In genomic region chr4:98601719-98602118, GRCh38 we compare ENCODE assay signal across 10 cellular contexts. TPM values are rescaled to one million over a fixed set of nuclear protein-coding genes. Genes with fewer than 3 reads are reported as not detected.
DNase-seq lines count a peak whose midpoint lies in the region; ATAC-seq and TF ChIP-seq lines count a peak whose summit lies in the region.
"Had no signal": no experiment of that assay in that cellular context is flagged by ENCODE, and none has a peak within 500 bp of the region (broad histone marks: within the 10 kb centered on the region; RNA-seq: fewer than 3 reads in every experiment).

No MANE protein-coding gene starts in this region.

- 46% methylated on average over 3 of the region's 3 CpGs for WGBS in mammary epithelial cell (ENCODE audit: low coverage, missing lambda C conversion rate)

- peaks cover 27% of the 10 kb centered on the region for H3K9me3 Mint-ChIP-seq in type B pancreatic cell
- peaks cover 21% of the 10 kb centered on the region for H3K9me3 Mint-ChIP-seq in mesothelial cell of epicardium

- H3K27ac Mint-ChIP-seq in type B pancreatic cell (peak overlapping the region; percentile 19), mesothelial cell of epicardium (no peak overlapping the region)

- H3K27ac ChIP-seq in mammary epithelial cell (ENCODE audit: insufficient read depth, low read depth, low read length): no peak overlapping the region

- H3K4me1 ChIP-seq in mammary epithelial cell (ENCODE audit: insufficient read depth, low read length): peaks cover 11% of the 10 kb centered on the region

- H2AFZ ChIP-seq in mammary epithelial cell (ENCODE audit: low read depth, low read length): no peak overlapping the region

- peak; percentile 15 to 24 (median 22) for DNase-seq in stimulated activated CD4-positive, alpha-beta T cell treated with anti-CD3 and anti-CD28 coated beads, Interleukin-12 subunit alpha, Interleukin-12 subunit beta, amount 100 ng/mL, for 48 hours (ENCODE audit: low read depth in 2 of 3, low spot score in 1 of 3)
- DNase-seq in stimulated activated CD4-positive, alpha-beta T cell treated with anti-CD3 and anti-CD28 coated beads, Interleukin-12 subunit alpha, Interleukin-12 subunit beta, amount 100 ng/mL, for 4 hours: no peak
- DNase-seq in mammary epithelial cell (peak; percentile 71), type B pancreatic cell (ENCODE audit: extremely low spot score, unreplicated experiment) (no peak), mesothelial cell of epicardium (ENCODE audit: low spot score in 2 of 2, unreplicated experiment in 2 of 2) (no peak), NCI-H526 treated with DMSO at 0.1 percent for 48 hours (lab: John Stamatoyannopoulos, UW) (no peak)
- no peak for DNase-seq in NK-92 treated with Interleukin-12 subunit alpha and Interleukin-12 subunit beta, amount 100 ng/mL, for 24 hours (lab: John Stamatoyannopoulos, UW)
- DNase-seq: left ventricle myocardium superior, NCI-H1092 had no signal

- H3K4me3 ChIP-seq in mammary epithelial cell (replicated peaks in 1 of 3; ENCODE audit: insufficient read depth in 1 of 3, low read depth in 2 of 3, low read length in 3 of 3): no peak overlapping the region

- peaks cover 6% of the 10 kb centered on the region for H3K9me3 ChIP-seq in mammary epithelial cell (replicated peaks; ENCODE audit: insufficient read depth, low read length)

- peaks cover 16% of the 10 kb centered on the region for H3K4me1 Mint-ChIP-seq in type B pancreatic cell (ENCODE audit: unreplicated experiment)
- H3K4me1 Mint-ChIP-seq in mesothelial cell of epicardium: peaks cover 10% of the 10 kb centered on the region

- no peak overlapping the region for H3K4me2 ChIP-seq in mammary epithelial cell (ENCODE audit: insufficient read depth, low read depth, low read length)

- H3K36me3 Mint-ChIP-seq in type B pancreatic cell: peaks cover 9% of the 10 kb centered on the region
- H3K36me3 Mint-ChIP-seq in mesothelial cell of epicardium: peaks cover 5% of the 10 kb centered on the region

- no peaks in the 10 kb centered on the region for H3K27me3 ChIP-seq in mammary epithelial cell (ENCODE audit: insufficient read depth, low read length)

- no peak overlapping the region for H3K9ac ChIP-seq in mammary epithelial cell (ENCODE audit: insufficient read depth, low read length)

- peaks cover 76% of the 10 kb centered on the region for H3K79me2 ChIP-seq in mammary epithelial cell (ENCODE audit: insufficient read depth, low read length)

- no peaks in the 10 kb centered on the region for H3K27me3 Mint-ChIP-seq in type B pancreatic cell
- no peaks in the 10 kb centered on the region for H3K27me3 Mint-ChIP-seq in mesothelial cell of epicardium (ENCODE audit: low read depth)

- peak; percentile 50 for ATAC-seq in HG03565 (IDR thresholded peaks at IDR 0.05; ENCODE audit: unreplicated experiment)
- ATAC-seq: left ventricle myocardium superior had no signal

- intact Hi-C loops in mammary epithelial cell (cut with micrococcal nuclease): no loop called here

- dilution Hi-C loops in mammary epithelial cell (cut with HindIII; ENCODE audit: low sequenced_read_pairs): no loop called here

- in situ Hi-C loops in mammary epithelial cell (cut with MboI; ENCODE audit: low sequenced_read_pairs in 2 of 2): no loop called here

- CTCF ChIA-PET in mammary epithelial cell (lab: Charles Lee; ENCODE audit: low non-redundant PET): no interaction called here

- no peaks in the 10 kb centered on the region for H3K36me3 ChIP-seq in mammary epithelial cell (ENCODE audit: insufficient read depth, low read length)

- no peaks in the 10 kb centered on the region for H4K20me1 ChIP-seq in mammary epithelial cell (ENCODE audit: insufficient read depth, low read length)

- BruUV-seq in mammary epithelial cell (replicated peaks; lab: Mats Ljungman, UMichigan): no TSS peak

- H3K4me3 Mint-ChIP-seq in type B pancreatic cell (no peak overlapping the region), mesothelial cell of epicardium (no peak overlapping the region)

- peak in 1 of 2 donors; percentile 22 for TF ChIP-seq CTCF in mammary epithelial cell (conservative IDR thresholded peaks at IDR 0.05 in 1 of 2, IDR thresholded peaks at IDR 0.05 in 1 of 2; ENCODE audit: extremely low read depth in 1 of 2, insufficient read depth in 1 of 2, low read depth in 1 of 2, low read length in 2 of 2)
- TF ChIP-seq CTCF in type B pancreatic cell (conservative IDR thresholded peaks at IDR 0.05): no peak
- no peak for TF ChIP-seq CTCF in mesothelial cell of epicardium (IDR thresholded peaks at IDR 0.05; ENCODE audit: unreplicated experiment)

RNA-seq across cellular contexts. Expression of gene TSPAN5, which starts 56.7 kb away (rescaled TPM):
- 10 to 100 TPM; 19.0 to 38.4 TPM for total RNA-seq in mammary epithelial cell
- polyA plus RNA-seq in mammary epithelial cell: 36.2 TPM
- 37.1 TPM for polyA minus RNA-seq in mammary epithelial cell
- total RNA-seq in type B pancreatic cell (ENCODE audit: low replicate concordance): 26.9 and 33.8 TPM in 2 replicates
- 12.7 to 14.7 TPM (median 13.8 TPM) in 3 replicates for total RNA-seq in mesothelial cell of epicardium

Comparison
In these comparisons a context has a peak if more than half of its experiments do, and no peak if none do; other contexts are left out.
1. DNase-seq: peak in stimulated activated CD4-positive, alpha-beta T cell treated with anti-CD3 and anti-CD28 coated beads, Interleukin-12 subunit alpha, Interleukin-12 subunit beta, amount 100 ng/mL, for 48 hours (3 of 3) and mammary epithelial cell (single experiment); none in stimulated activated CD4-positive, alpha-beta T cell treated with anti-CD3 and anti-CD28 coated beads, Interleukin-12 subunit alpha, Interleukin-12 subunit beta, amount 100 ng/mL, for 4 hours (single experiment), type B pancreatic cell (single experiment), mesothelial cell of epicardium (0 of 2), NCI-H526 treated with DMSO at 0.1 percent for 48 hours (single experiment) and NK-92 treated with Interleukin-12 subunit alpha and Interleukin-12 subunit beta, amount 100 ng/mL, for 24 hours (single experiment).